ENCODE assay signal across 8 cellular contexts in genomic region chr2:148887349-148888002, GRCh38. TPM values are rescaled to one million over a fixed set of nuclear protein-coding genes. Genes with fewer than 3 reads are reported as not detected.
DNase-seq lines count a peak whose midpoint lies in the region; ATAC-seq and TF ChIP-seq lines count a peak whose summit lies in the region.

No MANE protein-coding gene starts in this region.

- peak overlapping the region; percentile 4 to 83 (median 73) for H3K4me3 Mint-ChIP-seq in CD4-positive, CD25-positive, alpha-beta regulatory T cell
- peak overlapping the region; percentile 70 for H3K4me3 Mint-ChIP-seq in chondrocyte (ENCODE audit: unreplicated experiment)
- peak overlapping the region; percentile 84 for H3K4me3 Mint-ChIP-seq in natural killer cell

- TF ChIP-seq CTCF in chondrocyte (IDR thresholded peaks at IDR 0.05) (no peak), natural killer cell (IDR thresholded peaks at IDR 0.05) (no peak)

- no peaks in the 10 kb centered on the region for H3K9me3 ChIP-seq in CD4-positive, CD25-positive, alpha-beta regulatory T cell (ENCODE audit: control insufficient read depth in 2 of 2, low read length in 2 of 2)

- no peak for DNase-seq in CD4-positive, CD25-positive, alpha-beta regulatory T cell
- DNase-seq in NCI-H2029 (lab: John Stamatoyannopoulos, UW) (peak; percentile 41), chondrocyte (ENCODE audit: low spot score) (no peak), natural killer cell (no peak), Ammon's horn (ENCODE audit: low spot score) (no peak), posterior cingulate gyrus (no peak), GM19238 (ENCODE audit: insufficient read length, low spot score) (no peak)

- no peak overlapping the region for H3K27ac Mint-ChIP-seq in CD4-positive, CD25-positive, alpha-beta regulatory T cell
- H3K27ac Mint-ChIP-seq in chondrocyte (ENCODE audit: unreplicated experiment) (no peak overlapping the region), natural killer cell (no peak overlapping the region)

- peaks cover 14% of the 10 kb centered on the region for H3K4me1 ChIP-seq in CD4-positive, CD25-positive, alpha-beta regulatory T cell (ENCODE audit: control insufficient read depth, insufficient read depth, low read length, poor library complexity, severe bottlenecking)

- no peaks in the 10 kb centered on the region for H3K36me3 ChIP-seq in CD4-positive, CD25-positive, alpha-beta regulatory T cell (ENCODE audit: control insufficient read depth, insufficient read depth, low read length)

- H3K9me3 Mint-ChIP-seq in CD4-positive, CD25-positive, alpha-beta regulatory T cell, result peaks cover 0 to 3% (median under 1%) of the 10 kb centered on the region in 7 donors
- H3K9me3 Mint-ChIP-seq in chondrocyte (ENCODE audit: low read depth), result peaks cover 1% of the 10 kb centered on the region
- no peaks in the 10 kb centered on the region for H3K9me3 Mint-ChIP-seq in natural killer cell

- peaks cover 2% of the 10 kb centered on the region for H3K36me3 Mint-ChIP-seq in CD4-positive, CD25-positive, alpha-beta regulatory T cell
- no peaks in the 10 kb centered on the region for H3K36me3 Mint-ChIP-seq in chondrocyte (ENCODE audit: low read depth)
- no peaks in the 10 kb centered on the region for H3K36me3 Mint-ChIP-seq in natural killer cell

- peaks cover 59% of the 10 kb centered on the region for H3K27me3 Mint-ChIP-seq in CD4-positive, CD25-positive, alpha-beta regulatory T cell
- H3K27me3 Mint-ChIP-seq in chondrocyte (ENCODE audit: low read depth), result no peaks in the 10 kb centered on the region
- peaks cover 31 to 40% of the 10 kb centered on the region in 2 donors for H3K27me3 Mint-ChIP-seq in natural killer cell (ENCODE audit: low read depth in 2 of 2)

- intact Hi-C loops in natural killer cell (cut with micrococcal nuclease) (no loop called here), posterior cingulate gyrus (cut with DNase I) (no loop called here)

- peak overlapping the region; percentile 78 for H3K4me3 ChIP-seq in CD4-positive, CD25-positive, alpha-beta regulatory T cell (ENCODE audit: low read depth, low read length)

- peaks cover 5 to 15% (median 7%) of the 10 kb centered on the region in 4 donors for H3K4me1 Mint-ChIP-seq in CD4-positive, CD25-positive, alpha-beta regulatory T cell
- H3K4me1 Mint-ChIP-seq in chondrocyte (ENCODE audit: low read depth) (peaks cover 12% of the 10 kb centered on the region), natural killer cell (peaks cover 15 to 18% of the 10 kb centered on the region in 2 donors)

- ATAC-seq in CD4-positive, CD25-positive, alpha-beta regulatory T cell (ENCODE audit: low read depth in 2 of 2), result no peak
- ATAC-seq in natural killer cell (peak in 1 of 3 donors; percentile 56), HG02623 (IDR thresholded peaks at IDR 0.05; ENCODE audit: unreplicated experiment) (no peak)

- no peak overlapping the region for H3K27ac ChIP-seq in CD4-positive, CD25-positive, alpha-beta regulatory T cell (ENCODE audit: insufficient read depth, low read length, poor library complexity, severe bottlenecking)

- H3K27me3 ChIP-seq in CD4-positive, CD25-positive, alpha-beta regulatory T cell (ENCODE audit: control insufficient read depth, insufficient read depth, low read length), result peaks cover 20% of the 10 kb centered on the region

RNA-seq across cellular contexts. Expression of gene KIF5C, which starts 12.4 kb away (rescaled TPM):
- 7.7 TPM for total RNA-seq in CD4-positive, CD25-positive, alpha-beta regulatory T cell
- polyA plus RNA-seq in CD4-positive, CD25-positive, alpha-beta regulatory T cell, result 1 to 10 TPM in 2 of 4 donors, under 1 TPM in 2; 0.54 to 3.0 (median 1.2) TPM
- total RNA-seq in chondrocyte (2.6 to 3.8 TPM (median 3.1 TPM) in 3 replicates), natural killer cell (1 to 10 TPM in 2 of 3 donors, under 1 TPM in 1; 0.42 to 2.7 (median 1.8) TPM)
